ENCODE assay signal across 8 cellular contexts in genomic region chr4:55947912-55948725, GRCh38. TPM values are rescaled to one million over a fixed set of nuclear protein-coding genes. Genes with fewer than 3 reads are reported as not detected.
DNase-seq lines count a peak whose midpoint lies in the region; ATAC-seq and TF ChIP-seq lines count a peak whose summit lies in the region.

No MANE protein-coding gene starts in this region.

- H3K9ac ChIP-seq in DND-41 (ENCODE audit: low read depth, low read length) (peak overlapping the region; percentile 78), GM23248 (peak overlapping the region; percentile 91), rectal smooth muscle tissue (ENCODE audit: low read length) (peak overlapping the region; percentile 24)

- no peaks in the 10 kb centered on the region for H3K27me3 Mint-ChIP-seq in activated T-helper 2 cell treated with anti-CD3 and anti-CD28 coated beads, Interferon-gamma antibody, Interleukin-2, Interleukin-4, amounts not matched to agents 10 μg/mL and 5 μg/mL and 100 μg/mL, durations not matched to agents 14 hours and 24 hours and 36 hours (ENCODE audit: low read depth)

- DNase-seq in DND-41: no peak
- peak; percentile 90 for DNase-seq in GM23248
- DNase-seq in NCI-H226: peak; percentile 91
- DNase-seq in activated T-helper 2 cell treated with anti-CD3 and anti-CD28 coated beads, Interferon-gamma antibody, Interleukin-2, Interleukin-4, amounts not matched to agents 10 μg/mL and 5 μg/mL and 100 μg/mL, durations not matched to agents 14 hours and 24 hours and 36 hours (ENCODE audit: low spot score): peak; percentile 40
- peak; percentile 53 for DNase-seq in germinal center (ENCODE audit: low spot score)
- DNase-seq in HuH-7.5 (ENCODE audit: low spot score): no peak

- H3K27ac Mint-ChIP-seq in activated T-helper 2 cell treated with anti-CD3 and anti-CD28 coated beads, Interferon-gamma antibody, Interleukin-2, Interleukin-4, amounts not matched to agents 10 μg/mL and 5 μg/mL and 100 μg/mL, durations not matched to agents 14 hours and 24 hours and 36 hours: peak overlapping the region; percentile 93

- peaks cover 31% of the 10 kb centered on the region for H3F3A ChIP-seq in GM23248 (ENCODE audit: insufficient read depth)

- H3K79me2 ChIP-seq in DND-41 (ENCODE audit: insufficient read depth, low read length): peaks cover 42% of the 10 kb centered on the region
- H3K79me2 ChIP-seq in GM23248 (ENCODE audit: insufficient read depth): peaks cover 34% of the 10 kb centered on the region

- peak overlapping the region; percentile 57 for H3K27ac ChIP-seq in DND-41 (ENCODE audit: low read length)
- peak overlapping the region; percentile 93 for H3K27ac ChIP-seq in GM23248
- H3K27ac ChIP-seq in rectal smooth muscle tissue (ENCODE audit: low read depth, low read length): peak overlapping the region; percentile 88

- H3K9me3 Mint-ChIP-seq in activated T-helper 2 cell treated with anti-CD3 and anti-CD28 coated beads, Interferon-gamma antibody, Interleukin-2, Interleukin-4, amounts not matched to agents 10 μg/mL and 5 μg/mL and 100 μg/mL, durations not matched to agents 14 hours and 24 hours and 36 hours: no peaks in the 10 kb centered on the region

- H3K9me2 ChIP-seq in GM23248 (ENCODE audit: insufficient read depth): no peaks in the 10 kb centered on the region

- no peak for TF ChIP-seq CTCF in DND-41 (IDR thresholded peaks at IDR 0.05; ENCODE audit: borderline replicate concordance, extremely low read depth, low read length, poor library complexity, severe bottlenecking)

- H3K4me2 ChIP-seq in DND-41 (ENCODE audit: insufficient read depth, low read length) (peak overlapping the region; percentile 70), GM23248 (ENCODE audit: unreplicated experiment) (peak overlapping the region; percentile 86)

- H3K36me3 Mint-ChIP-seq in activated T-helper 2 cell treated with anti-CD3 and anti-CD28 coated beads, Interferon-gamma antibody, Interleukin-2, Interleukin-4, amounts not matched to agents 10 μg/mL and 5 μg/mL and 100 μg/mL, durations not matched to agents 14 hours and 24 hours and 36 hours (ENCODE audit: low read depth): peaks cover 17% of the 10 kb centered on the region

- H3K36me3 ChIP-seq in DND-41 (ENCODE audit: insufficient read depth, low read length) (peaks cover 11% of the 10 kb centered on the region), GM23248 (ENCODE audit: low read depth) (0 out of 2 replicates have a peak, but pooled peaks cover 2% of the 10 kb centered on the region), rectal smooth muscle tissue (ENCODE audit: control insufficient read depth, insufficient read depth, low read length) (no peaks in the 10 kb centered on the region)

- H3K9me3 ChIP-seq in DND-41 (ENCODE audit: insufficient read depth, low read length, severe bottlenecking): no peaks in the 10 kb centered on the region
- no peaks in the 10 kb centered on the region for H3K9me3 ChIP-seq in GM23248 (ENCODE audit: low read depth)

- 4% methylated on average over 17 to 19 of the region's 19 CpGs for WGBS in GM23248 (ENCODE audit: low coverage in 1 of 2, low lambda C conversion rate in 2 of 2, missing lambda C conversion rate in 2 of 2), 2 experiments

- H3K4me1 ChIP-seq in DND-41 (ENCODE audit: insufficient read depth, low read length): peaks cover 39% of the 10 kb centered on the region
- peaks cover 28% of the 10 kb centered on the region for H3K4me1 ChIP-seq in GM23248 (ENCODE audit: insufficient read depth)
- H3K4me1 ChIP-seq in rectal smooth muscle tissue (ENCODE audit: control insufficient read depth, insufficient read depth, low read length): peaks cover 8% of the 10 kb centered on the region

- peaks cover 30% of the 10 kb centered on the region for H3K4me1 Mint-ChIP-seq in activated T-helper 2 cell treated with anti-CD3 and anti-CD28 coated beads, Interferon-gamma antibody, Interleukin-2, Interleukin-4, amounts not matched to agents 10 μg/mL and 5 μg/mL and 100 μg/mL, durations not matched to agents 14 hours and 24 hours and 36 hours (ENCODE audit: low read depth)

- H3K27me3 ChIP-seq in DND-41 (ENCODE audit: insufficient read depth, low read length, poor library complexity) (no peaks in the 10 kb centered on the region), GM23248 (replicated peaks; ENCODE audit: insufficient read depth) (no peaks in the 10 kb centered on the region), rectal smooth muscle tissue (ENCODE audit: control insufficient read depth, insufficient read depth, low read length) (no peaks in the 10 kb centered on the region)

- H2AFZ ChIP-seq in DND-41 (ENCODE audit: low read depth, low read length): peak overlapping the region; percentile 81
- peak overlapping the region; percentile 93 for H2AFZ ChIP-seq in GM23248

- no peak; the same call in 2 of the 3 replicates for ATAC-seq in DND-41 (ENCODE audit: insufficient read depth, low read depth)
- no peak for ATAC-seq in GM18519 (IDR thresholded peaks at IDR 0.05; ENCODE audit: low FRiP score, unreplicated experiment)

- peak overlapping the region; percentile 83 for H3K4me3 Mint-ChIP-seq in activated T-helper 2 cell treated with anti-CD3 and anti-CD28 coated beads, Interferon-gamma antibody, Interleukin-2, Interleukin-4, amounts not matched to agents 10 μg/mL and 5 μg/mL and 100 μg/mL, durations not matched to agents 14 hours and 24 hours and 36 hours (ENCODE audit: low read depth)

- intact Hi-C loops in activated T-helper 2 cell treated with anti-CD3 and anti-CD28 coated beads, Interferon-gamma antibody, Interleukin-2, Interleukin-4, amounts not matched to agents 10 μg/mL and 5 μg/mL and 100 μg/mL, durations not matched to agents 14 hours and 24 hours and 36 hours (cut with micrococcal nuclease): loop anchor here (1.0 to 10.0 kb wide), 14 partner anchors 41 to 1886 kb away; partner anchors contain the start of genes AASDH, CHIC2, CLOCK and EXOC1

- peak overlapping the region; percentile 10 to 81; a peak in 3 of 4 replicates for H3K4me3 ChIP-seq in DND-41 (ENCODE audit: low read depth in 1 of 2, low read length in 2 of 2)
- H3K4me3 ChIP-seq in GM23248: peak overlapping the region; percentile 84
- H3K4me3 ChIP-seq in rectal smooth muscle tissue (ENCODE audit: low read length): peak overlapping the region; percentile 87

- in situ Hi-C loops in GM23248 (cut with MboI): no loop called here

- H4K20me1 ChIP-seq in DND-41 (ENCODE audit: insufficient read depth, low read length) (no peaks in the 10 kb centered on the region), GM23248 (ENCODE audit: insufficient read depth) (no peaks in the 10 kb centered on the region)

RNA-seq across cellular contexts. Expression of gene CEP135, which starts 0.6 kb away (rescaled TPM):
- total RNA-seq in GM23248 (2014; rRNA removed; shearing (Covaris generic)): 3.2 and 6.6 TPM in 2 replicates
- polyA plus RNA-seq in GM23248 (2016; fragmentation: Nextera tagmentation; extraction: Ambion mirVana): 4.7 and 5.7 TPM in 2 replicates
- total RNA-seq in activated T-helper 2 cell treated with anti-CD3 and anti-CD28 coated beads, Interferon-gamma antibody, Interleukin-2, Interleukin-4, amounts not matched to agents 10 μg/mL and 5 μg/mL and 100 μg/mL, durations not matched to agents 14 hours and 24 hours and 36 hours: 13.3 and 15.7 TPM in 2 replicates

Comparison
In these comparisons a context has a peak if more than half of its experiments do, and no peak if none do; other contexts are left out.
1. DNase-seq: peak in GM23248 (single experiment), NCI-H226 (single experiment), activated T-helper 2 cell treated with anti-CD3 and anti-CD28 coated beads, Interferon-gamma antibody, Interleukin-2, Interleukin-4, amounts not matched to agents 10 μg/mL and 5 μg/mL and 100 μg/mL, durations not matched to agents 14 hours and 24 hours and 36 hours (single experiment) and germinal center (single experiment); none in DND-41 (single experiment) and HuH-7.5 (single experiment).
2. H3K9ac ChIP-seq: peak in every context shown above with its lines; median percentile 91 in GM23248; 78 in DND-41; 24 in rectal smooth muscle tissue.
3. Peak in every context shown above with its lines, with median percentiles within 50 percentile points of each other: H3K27ac ChIP-seq and H3K4me3 ChIP-seq.